Comparison of ENCODE assay signal across 18 cellular contexts in genomic region chr2:240591784-240592183, GRCh38. TPM values are rescaled to one million over a fixed set of nuclear protein-coding genes. Genes with fewer than 3 reads are reported as not detected.
DNase-seq lines count a peak whose midpoint lies in the region; ATAC-seq and TF ChIP-seq lines count a peak whose summit lies in the region.
"Had no signal": no experiment of that assay in that cellular context is flagged by ENCODE, and none has a peak within 500 bp of the region (broad histone marks: within the 10 kb centered on the region; RNA-seq: fewer than 3 reads in every experiment).

No MANE protein-coding gene starts in this region.

- H3K36me3 ChIP-seq in heart right ventricle (peaks cover 0 to 70% (median 4%) of the 10 kb centered on the region in 9 donors), osteoblast (ENCODE audit: insufficient read depth, low read length) (peaks cover 6% of the 10 kb centered on the region), aorta (ENCODE audit: control insufficient read depth in 1 of 2, insufficient read depth in 2 of 2, low read length in 1 of 2) (no peaks in the 10 kb centered on the region)

- no peaks in the 10 kb centered on the region for H3K27me3 ChIP-seq in heart right ventricle
- H3K27me3 ChIP-seq in osteoblast (ENCODE audit: insufficient read depth, low read length) = no peaks in the 10 kb centered on the region
- no peaks in the 10 kb centered on the region for H3K27me3 ChIP-seq in aorta (ENCODE audit: control insufficient read depth in 1 of 2, insufficient read depth in 2 of 2, low read length in 1 of 2)

- H3K4me1 ChIP-seq in heart right ventricle (peaks cover 11 to 67% (median 43%) of the 10 kb centered on the region in 9 donors), osteoblast (ENCODE audit: insufficient read depth, low read length) (peaks cover 18% of the 10 kb centered on the region), aorta (ENCODE audit: control insufficient read depth in 1 of 2, insufficient read depth in 2 of 2, low read length in 2 of 2) (no peaks in the 10 kb centered on the region)
- H3K4me1 ChIP-seq: Caco-2 had no signal

- DNase-seq in cardiac septum (ENCODE audit: low spot score) = peak; percentile 60
- DNase-seq in heart right ventricle = no peak
- DNase-seq in left cardiac atrium = peak; percentile 10
- DNase-seq in osteoblast (ENCODE audit: insufficient read length, low spot score, missing footprints) = peak; percentile 74
- peak; percentile 26 to 64 for DNase-seq in aorta
- DNase-seq in left lobe of liver (ENCODE audit: low spot score) = no peak
- no peak for DNase-seq in amniotic stem cell (lab: John Stamatoyannopoulos, UW)
- no peak for DNase-seq in GDM1 (lab: John Stamatoyannopoulos, UW)
- DNase-seq: Caco-2; CD4-positive, CD25-positive, alpha-beta regulatory T cell; DMS153; KBM-7; MV-4-11; NCI-H1417 treated with DMSO at 0.1 percent for 48 hours; NCI-H1930; NCI-H446; NCI-H69; NK-92 treated with Interleukin-12 subunit alpha and Interleukin-12 subunit beta, amount 100 ng/mL, for 24 hours had no signal

- peaks cover 68% of the 10 kb centered on the region for H3K79me2 ChIP-seq in osteoblast (ENCODE audit: insufficient read depth, low read length)

- peaks cover 45% of the 10 kb centered on the region for H4K20me1 ChIP-seq in osteoblast (ENCODE audit: insufficient read depth, low read length)

- peak overlapping the region in 1 of 10 donors; percentile 40 for H3K27ac ChIP-seq in heart right ventricle
- no peak overlapping the region for H3K27ac ChIP-seq in osteoblast (ENCODE audit: low read depth, low read length)
- no peak overlapping the region for H3K27ac ChIP-seq in aorta (ENCODE audit: low read depth in 1 of 2, low read length in 2 of 2)

- H3K4me2 ChIP-seq in osteoblast (ENCODE audit: insufficient read depth, low read length) = no peak overlapping the region

- no peak overlapping the region for H2AFZ ChIP-seq in osteoblast (ENCODE audit: low read length)

- no peaks in the 10 kb centered on the region for H3K9me3 ChIP-seq in heart right ventricle
- no peaks in the 10 kb centered on the region for H3K9me3 ChIP-seq in osteoblast (ENCODE audit: low read depth, low read length)
- no peaks in the 10 kb centered on the region for H3K9me3 ChIP-seq in aorta (ENCODE audit: control insufficient read depth, low read length)
- H3K9me3 ChIP-seq: Caco-2 had no signal

- ATAC-seq in heart right ventricle = no peak
- no peak for ATAC-seq in left cardiac atrium
- ATAC-seq in aorta (ENCODE audit: low FRiP score) = no peak
- no peak for ATAC-seq in left lobe of liver

- TF ChIP-seq CTCF in heart right ventricle (IDR thresholded peaks at IDR 0.05) = no peak
- no peak for TF ChIP-seq CTCF in osteoblast (IDR thresholded peaks at IDR 0.05; ENCODE audit: extremely low read depth, low read depth, low read length)

- intact Hi-C loops in cardiac septum (cut with DNase I) = no loop called here
- intact Hi-C loops in heart right ventricle (cut with DNase I) = no loop called here
- intact Hi-C loops in left cardiac atrium (cut with DNase I) = no loop called here
- intact Hi-C loops in aorta (cut with DNase I) = no loop called here

- H3K4me3 ChIP-seq in heart right ventricle (no peak overlapping the region), osteoblast (ENCODE audit: insufficient read depth, low read length) (no peak overlapping the region), aorta (ENCODE audit: low read length in 2 of 2) (no peak overlapping the region)

- 95 to 96% methylated on average over 13 of the region's 13 CpGs for WGBS in heart right ventricle, 2 donors
- WGBS in aorta, 2 donors = 92 to 94% methylated on average over 13 of the region's 13 CpGs

RNA-seq across cellular contexts. Expression of gene CAPN10, which starts 5.2 kb away (rescaled TPM):
- total RNA-seq in cardiac septum = 24.3 TPM
- 10 to 100 TPM; 16.8 to 73.8 (median 21.0) TPM for total RNA-seq in heart right ventricle
- polyA plus RNA-seq in heart right ventricle = 10 to 100 TPM; 19.1 to 89.5 TPM
- total RNA-seq in left cardiac atrium = 10 to 100 TPM; 17.9 to 26.6 TPM
- 21.0 and 22.1 TPM in 2 replicates for total RNA-seq in osteoblast
- total RNA-seq in aorta = 10 to 100 TPM; 23.7 to 35.5 TPM
- polyA plus RNA-seq in aorta = 10 to 100 TPM; 12.6 to 66.9 TPM
- total RNA-seq in left lobe of liver = 13.7 TPM

RNA-seq across cellular contexts. Expression of gene RNPEPL1, which starts 23.5 kb away (rescaled TPM):
- 73.8 TPM for total RNA-seq in cardiac septum
- 100 to 1,000 TPM in 2 of 10 donors, 10 to 100 TPM in 8; 62.8 to 116 (median 73.3) TPM for total RNA-seq in heart right ventricle
- 100 to 1,000 TPM in 1 of 2 donors, 10 to 100 TPM in 1; 76.7 to 247 TPM for polyA plus RNA-seq in heart right ventricle
- 10 to 100 TPM; 47.3 to 67.6 TPM for total RNA-seq in left cardiac atrium
- 13.0 and 14.7 TPM in 2 replicates for total RNA-seq in osteoblast
- 10 to 100 TPM; 42.9 to 46.9 TPM for total RNA-seq in aorta
- polyA plus RNA-seq in aorta = 100 to 1,000 TPM in 1 of 2 donors, 10 to 100 TPM in 1; 48.2 to 108 TPM
- total RNA-seq in left lobe of liver = 40.6 TPM

RNA-seq across cellular contexts. Expression of gene DUSP28, which starts 31.6 kb away (rescaled TPM):
- total RNA-seq in cardiac septum = 9.7 TPM
- 10 to 100 TPM; 10.6 to 22.1 (median 15.4) TPM for total RNA-seq in heart right ventricle
- 1 to 10 TPM; 4.7 to 7.3 TPM for polyA plus RNA-seq in heart right ventricle
- total RNA-seq in left cardiac atrium = 1 to 10 TPM; 8.1 to 8.2 TPM
- total RNA-seq in osteoblast = 3.2 and 4.7 TPM in 2 replicates
- 1 to 10 TPM; 2.1 to 3.4 TPM for total RNA-seq in aorta
- polyA plus RNA-seq in aorta = 1 to 10 TPM; 3.0 to 5.0 TPM
- 2.0 TPM for total RNA-seq in left lobe of liver

RNA-seq across cellular contexts. Expression of gene GPR35, which starts 33.5 kb away (rescaled TPM):
- total RNA-seq in cardiac septum = 1.5 TPM
- total RNA-seq in heart right ventricle = 1 to 10 TPM in 4 of 10 donors, under 1 TPM in 6; 0.40 to 2.1 (median 0.86) TPM
- polyA plus RNA-seq in heart right ventricle = 1 to 10 TPM; 1.4 to 5.2 TPM
- 1 to 10 TPM; 1.1 to 1.3 TPM for total RNA-seq in left cardiac atrium
- 1.1 and 1.5 TPM in 2 replicates for total RNA-seq in osteoblast
- 1 to 10 TPM; 2.1 to 3.9 TPM for total RNA-seq in aorta
- 10 to 100 TPM; 10.1 to 14.5 TPM for polyA plus RNA-seq in aorta
- total RNA-seq in left lobe of liver = 0.53 TPM

RNA-seq across cellular contexts. Expression of gene ANKMY1, which starts 34.0 kb away (rescaled TPM):
- total RNA-seq in cardiac septum = 8.2 TPM
- 1 to 10 TPM; 3.8 to 7.8 (median 5.3) TPM for total RNA-seq in heart right ventricle
- polyA plus RNA-seq in heart right ventricle = 10 to 100 TPM in 1 of 2 donors, 1 to 10 TPM in 1; 1.9 to 15.6 TPM
- total RNA-seq in left cardiac atrium = 1 to 10 TPM; 4.9 to 8.1 TPM
- total RNA-seq in osteoblast = 11.2 and 11.5 TPM in 2 replicates
- total RNA-seq in aorta = 10 to 100 TPM; 10.4 to 22.0 TPM
- polyA plus RNA-seq in aorta = 1 to 10 TPM; 6.2 to 6.6 TPM
- total RNA-seq in left lobe of liver = 13.1 TPM

Comparison
In these comparisons a context has a peak if more than half of its experiments do, and no peak if none do; other contexts are left out.
1. DNase-seq: peak in cardiac septum (single experiment), left cardiac atrium (single experiment), osteoblast (single experiment) and aorta (2 of 2); none in heart right ventricle (0 of 2), left lobe of liver (single experiment), amniotic stem cell (single experiment) and GDM1 (single experiment).